ENCODE assay signal across 1 cellular context in genomic region chr6:14981960-14982359, GRCh38.
TF ChIP-seq lines count a peak whose summit lies in the region.

No MANE protein-coding gene starts in this region.

TF ChIP-seq in H1, 55 proteins besides CTCF, POLR2A, EP300 and RAD21:
- TF ChIP-seq KDM4A (IDR thresholded peaks at IDR 0.05; ENCODE audit: low read depth, low read length, severe bottlenecking), result no peak
- no peak for TF ChIP-seq SIN3A (conservative IDR thresholded peaks at IDR 0.05 in 1 of 2, IDR thresholded peaks at IDR 0.05 in 1 of 2; ENCODE audit: low read depth in 1 of 2, low read length in 2 of 2)
- no peak for TF ChIP-seq ASH2L (IDR thresholded peaks at IDR 0.05; ENCODE audit: low read length)
- no peak for TF ChIP-seq NRF1 (IDR thresholded peaks at IDR 0.05; ENCODE audit: low read depth, low read length)
- TF ChIP-seq CHD2 (IDR thresholded peaks at IDR 0.05; ENCODE audit: low read length), result no peak
- no peak for TF ChIP-seq NANOG (IDR thresholded peaks at IDR 0.05; ENCODE audit: insufficient read depth, low read depth, low read length, poor library complexity, severe bottlenecking)
- TF ChIP-seq SUZ12 (IDR thresholded peaks at IDR 0.05; ENCODE audit: low read length), result no peak
- no peak for TF ChIP-seq GABPA (IDR thresholded peaks at IDR 0.05; ENCODE audit: borderline replicate concordance, insufficient read depth, low read length)
- no peak for TF ChIP-seq TCF12 (IDR thresholded peaks at IDR 0.05; ENCODE audit: low read depth, low read length)
- no peak for TF ChIP-seq ZNF274 (IDR thresholded peaks at IDR 0.05; ENCODE audit: borderline replicate concordance, extremely low read depth, low read length)
- no peak for TF ChIP-seq YY1 (IDR thresholded peaks at IDR 0.05; ENCODE audit: low read depth, low read length)
- TF ChIP-seq RNF2 (IDR thresholded peaks at IDR 0.05; ENCODE audit: borderline replicate concordance, low read depth, low read length, missing control alignments, poor library complexity, severe bottlenecking), result no peak
- TF ChIP-seq SP2 (IDR thresholded peaks at IDR 0.05; ENCODE audit: low read length), result no peak
- no peak for TF ChIP-seq TAF1 (IDR thresholded peaks at IDR 0.05; ENCODE audit: low read depth, low read length)
- TF ChIP-seq MAFK (IDR thresholded peaks at IDR 0.05; ENCODE audit: low read depth, low read length), result no peak
- TF ChIP-seq, protein P1, sequence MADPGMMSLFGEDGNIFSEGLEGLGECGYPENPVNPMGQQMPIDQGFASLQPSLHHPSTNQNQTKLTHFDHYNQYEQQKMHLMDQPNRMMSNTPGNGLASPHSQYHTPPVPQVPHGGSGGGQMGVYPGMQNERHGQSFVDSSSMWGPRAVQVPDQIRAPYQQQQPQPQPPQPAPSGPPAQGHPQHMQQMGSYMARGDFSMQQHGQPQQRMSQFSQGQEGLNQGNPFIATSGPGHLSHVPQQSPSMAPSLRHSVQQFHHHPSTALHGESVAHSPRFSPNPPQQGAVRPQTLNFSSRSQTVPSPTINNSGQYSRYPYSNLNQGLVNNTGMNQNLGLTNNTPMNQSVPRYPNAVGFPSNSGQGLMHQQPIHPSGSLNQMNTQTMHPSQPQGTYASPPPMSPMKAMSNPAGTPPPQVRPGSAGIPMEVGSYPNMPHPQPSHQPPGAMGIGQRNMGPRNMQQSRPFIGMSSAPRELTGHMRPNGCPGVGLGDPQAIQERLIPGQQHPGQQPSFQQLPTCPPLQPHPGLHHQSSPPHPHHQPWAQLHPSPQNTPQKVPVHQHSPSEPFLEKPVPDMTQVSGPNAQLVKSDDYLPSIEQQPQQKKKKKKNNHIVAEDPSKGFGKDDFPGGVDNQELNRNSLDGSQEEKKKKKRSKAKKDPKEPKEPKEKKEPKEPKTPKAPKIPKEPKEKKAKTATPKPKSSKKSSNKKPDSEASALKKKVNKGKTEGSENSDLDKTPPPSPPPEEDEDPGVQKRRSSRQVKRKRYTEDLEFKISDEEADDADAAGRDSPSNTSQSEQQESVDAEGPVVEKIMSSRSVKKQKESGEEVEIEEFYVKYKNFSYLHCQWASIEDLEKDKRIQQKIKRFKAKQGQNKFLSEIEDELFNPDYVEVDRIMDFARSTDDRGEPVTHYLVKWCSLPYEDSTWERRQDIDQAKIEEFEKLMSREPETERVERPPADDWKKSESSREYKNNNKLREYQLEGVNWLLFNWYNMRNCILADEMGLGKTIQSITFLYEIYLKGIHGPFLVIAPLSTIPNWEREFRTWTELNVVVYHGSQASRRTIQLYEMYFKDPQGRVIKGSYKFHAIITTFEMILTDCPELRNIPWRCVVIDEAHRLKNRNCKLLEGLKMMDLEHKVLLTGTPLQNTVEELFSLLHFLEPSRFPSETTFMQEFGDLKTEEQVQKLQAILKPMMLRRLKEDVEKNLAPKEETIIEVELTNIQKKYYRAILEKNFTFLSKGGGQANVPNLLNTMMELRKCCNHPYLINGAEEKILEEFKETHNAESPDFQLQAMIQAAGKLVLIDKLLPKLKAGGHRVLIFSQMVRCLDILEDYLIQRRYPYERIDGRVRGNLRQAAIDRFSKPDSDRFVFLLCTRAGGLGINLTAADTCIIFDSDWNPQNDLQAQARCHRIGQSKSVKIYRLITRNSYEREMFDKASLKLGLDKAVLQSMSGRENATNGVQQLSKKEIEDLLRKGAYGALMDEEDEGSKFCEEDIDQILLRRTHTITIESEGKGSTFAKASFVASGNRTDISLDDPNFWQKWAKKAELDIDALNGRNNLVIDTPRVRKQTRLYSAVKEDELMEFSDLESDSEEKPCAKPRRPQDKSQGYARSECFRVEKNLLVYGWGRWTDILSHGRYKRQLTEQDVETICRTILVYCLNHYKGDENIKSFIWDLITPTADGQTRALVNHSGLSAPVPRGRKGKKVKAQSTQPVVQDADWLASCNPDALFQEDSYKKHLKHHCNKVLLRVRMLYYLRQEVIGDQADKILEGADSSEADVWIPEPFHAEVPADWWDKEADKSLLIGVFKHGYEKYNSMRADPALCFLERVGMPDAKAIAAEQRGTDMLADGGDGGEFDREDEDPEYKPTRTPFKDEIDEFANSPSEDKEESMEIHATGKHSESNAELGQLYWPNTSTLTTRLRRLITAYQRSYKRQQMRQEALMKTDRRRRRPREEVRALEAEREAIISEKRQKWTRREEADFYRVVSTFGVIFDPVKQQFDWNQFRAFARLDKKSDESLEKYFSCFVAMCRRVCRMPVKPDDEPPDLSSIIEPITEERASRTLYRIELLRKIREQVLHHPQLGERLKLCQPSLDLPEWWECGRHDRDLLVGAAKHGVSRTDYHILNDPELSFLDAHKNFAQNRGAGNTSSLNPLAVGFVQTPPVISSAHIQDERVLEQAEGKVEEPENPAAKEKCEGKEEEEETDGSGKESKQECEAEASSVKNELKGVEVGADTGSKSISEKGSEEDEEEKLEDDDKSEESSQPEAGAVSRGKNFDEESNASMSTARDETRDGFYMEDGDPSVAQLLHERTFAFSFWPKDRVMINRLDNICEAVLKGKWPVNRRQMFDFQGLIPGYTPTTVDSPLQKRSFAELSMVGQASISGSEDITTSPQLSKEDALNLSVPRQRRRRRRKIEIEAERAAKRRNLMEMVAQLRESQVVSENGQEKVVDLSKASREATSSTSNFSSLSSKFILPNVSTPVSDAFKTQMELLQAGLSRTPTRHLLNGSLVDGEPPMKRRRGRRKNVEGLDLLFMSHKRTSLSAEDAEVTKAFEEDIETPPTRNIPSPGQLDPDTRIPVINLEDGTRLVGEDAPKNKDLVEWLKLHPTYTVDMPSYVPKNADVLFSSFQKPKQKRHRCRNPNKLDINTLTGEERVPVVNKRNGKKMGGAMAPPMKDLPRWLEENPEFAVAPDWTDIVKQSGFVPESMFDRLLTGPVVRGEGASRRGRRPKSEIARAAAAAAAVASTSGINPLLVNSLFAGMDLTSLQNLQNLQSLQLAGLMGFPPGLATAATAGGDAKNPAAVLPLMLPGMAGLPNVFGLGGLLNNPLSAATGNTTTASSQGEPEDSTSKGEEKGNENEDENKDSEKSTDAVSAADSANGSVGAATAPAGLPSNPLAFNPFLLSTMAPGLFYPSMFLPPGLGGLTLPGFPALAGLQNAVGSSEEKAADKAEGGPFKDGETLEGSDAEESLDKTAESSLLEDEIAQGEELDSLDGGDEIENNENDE (IDR thresholded peaks at IDR 0.05; ENCODE audit: insufficient replicate concordance, low read length), result no peak
- no peak for TF ChIP-seq HDAC6 (IDR thresholded peaks at IDR 0.05; ENCODE audit: low read depth, low read length)
- TF ChIP-seq, protein P2, sequence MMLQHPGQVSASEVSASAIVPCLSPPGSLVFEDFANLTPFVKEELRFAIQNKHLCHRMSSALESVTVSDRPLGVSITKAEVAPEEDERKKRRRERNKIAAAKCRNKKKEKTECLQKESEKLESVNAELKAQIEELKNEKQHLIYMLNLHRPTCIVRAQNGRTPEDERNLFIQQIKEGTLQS (IDR thresholded peaks at IDR 0.05; ENCODE audit: insufficient read depth, low read depth, low read length), result no peak
- TF ChIP-seq SIRT6 (IDR thresholded peaks at IDR 0.05; ENCODE audit: low read length), result no peak
- TF ChIP-seq SP4 (IDR thresholded peaks at IDR 0.05; ENCODE audit: low read length), result no peak
